Comparison of ENCODE assay signal across 9 cellular contexts in genomic region chr6:6825986-6826901, GRCh38.
A peak's percentile ranks its signal among the peaks of the same experiment; 100 is the strongest.
DNase-seq lines count a peak whose midpoint lies in the region; ATAC-seq and TF ChIP-seq lines count a peak whose summit lies in the region.
"Had no signal": no experiment of that assay in that cellular context is flagged by ENCODE, and none has a peak within 500 bp of the region (broad histone marks: within the 10 kb centered on the region; RNA-seq: fewer than 3 reads in every experiment).

No MANE protein-coding gene starts in this region.

- in situ Hi-C loops in GM23248 (cut with MboI), result no loop called here

- TF ChIP-seq CTCF in HFFc6 (IDR thresholded peaks at IDR 0.05), result no peak

- no peak overlapping the region for H3K27ac ChIP-seq in GM23248
- H3K27ac ChIP-seq: tibial artery had no signal

- ATAC-seq in GM18502 (IDR thresholded peaks at IDR 0.05; ENCODE audit: poor library complexity, unreplicated experiment), result peak; percentile 78
- peak; percentile 79 for ATAC-seq in activated CD8-positive, alpha-beta T cell treated with anti-CD3 and anti-CD28 coated beads, Interleukin-2, amount 10 ng/mL, durations not matched to agents 7 days and 5 days
- peak; percentile 79 for ATAC-seq in memory B cell (ENCODE audit: low read depth)

- H3K79me2 ChIP-seq in GM23248 (ENCODE audit: insufficient read depth), result no peaks in the 10 kb centered on the region

- peak; percentile 56 for DNase-seq in GM23248
- DNase-seq in MV-4-11 (lab: John Stamatoyannopoulos, UW), result peak; percentile 91
- peak; percentile 51 for DNase-seq in activated CD8-positive, alpha-beta T cell treated with anti-CD3 and anti-CD28 coated beads, Interleukin-2, amount 10 ng/mL, durations not matched to agents 7 days and 5 days
- DNase-seq in memory B cell (ENCODE audit: low spot score in 2 of 2), result no peak
- DNase-seq in HFFc6, result no peak
- DNase-seq in mesenteric fat pad (ENCODE audit: low spot score), result no peak
- no peak for DNase-seq in dedifferentiated amniotic fluid mesenchymal stem cell (ENCODE audit: extremely low spot score)

- no peaks in the 10 kb centered on the region for H3K36me3 Mint-ChIP-seq in activated CD8-positive, alpha-beta T cell treated with anti-CD3 and anti-CD28 coated beads, Interleukin-2, amount 10 ng/mL, durations not matched to agents 7 days and 5 days (ENCODE audit: low read depth)
- H3K36me3 Mint-ChIP-seq in memory B cell, result no peaks in the 10 kb centered on the region
- H3K36me3 Mint-ChIP-seq in HFFc6 (ENCODE audit: low read depth), result no peaks in the 10 kb centered on the region

- no peaks in the 10 kb centered on the region for H4K20me1 ChIP-seq in GM23248 (ENCODE audit: insufficient read depth)

- no peak overlapping the region for H3K4me3 ChIP-seq in GM23248
- H3K4me3 ChIP-seq: tibial artery had no signal

- no peaks in the 10 kb centered on the region for H3F3A ChIP-seq in GM23248 (ENCODE audit: insufficient read depth)

- peak overlapping the region; percentile 53 for H2AFZ ChIP-seq in GM23248

- H3K4me3 Mint-ChIP-seq in activated CD8-positive, alpha-beta T cell treated with anti-CD3 and anti-CD28 coated beads, Interleukin-2, amount 10 ng/mL, durations not matched to agents 7 days and 5 days, result no peak overlapping the region
- H3K4me3 Mint-ChIP-seq in memory B cell (no peak overlapping the region), HFFc6 (no peak overlapping the region)

- POLR2A ChIA-PET in activated CD8-positive, alpha-beta T cell treated with anti-CD3 and anti-CD28 coated beads, Interleukin-2, amount 10 ng/mL, durations not matched to agents 7 days and 5 days (lab: Charles Lee), result interaction anchor here (0.8 kb wide), 1 partner anchor 1674 kb away, joined by 3 read pairs; no protein-coding TSS in a partner anchor

- H3K27me3 ChIP-seq in GM23248 (replicated peaks; ENCODE audit: insufficient read depth), result 0 out of 2 replicates have a peak, but pooled peaks cover 9% of the 10 kb centered on the region

- WGBS in GM23248 (ENCODE audit: low coverage in 1 of 2, low lambda C conversion rate in 2 of 2, missing lambda C conversion rate in 2 of 2), 2 experiments, result 29 to 33% methylated on average over 19 of the region's 19 CpGs

- no peaks in the 10 kb centered on the region for H3K36me3 ChIP-seq in GM23248 (ENCODE audit: low read depth)
- H3K36me3 ChIP-seq: tibial artery had no signal

- no peak overlapping the region for H3K4me2 ChIP-seq in GM23248 (ENCODE audit: unreplicated experiment)

- peaks cover 15% of the 10 kb centered on the region for H3K27me3 Mint-ChIP-seq in activated CD8-positive, alpha-beta T cell treated with anti-CD3 and anti-CD28 coated beads, Interleukin-2, amount 10 ng/mL, durations not matched to agents 7 days and 5 days (ENCODE audit: low read depth)
- H3K27me3 Mint-ChIP-seq in memory B cell, result peaks cover 7% of the 10 kb centered on the region
- H3K27me3 Mint-ChIP-seq in HFFc6 (ENCODE audit: insufficient read depth), result no peaks in the 10 kb centered on the region; the same call in none of the 2 replicates

- H3K4me1 Mint-ChIP-seq in activated CD8-positive, alpha-beta T cell treated with anti-CD3 and anti-CD28 coated beads, Interleukin-2, amount 10 ng/mL, durations not matched to agents 7 days and 5 days (ENCODE audit: low read depth), result peaks cover 31% of the 10 kb centered on the region
- H3K4me1 Mint-ChIP-seq in memory B cell (peaks cover 17% of the 10 kb centered on the region), HFFc6 (ENCODE audit: low read depth) (no peaks in the 10 kb centered on the region)

- no peaks in the 10 kb centered on the region for H3K9me3 ChIP-seq in GM23248 (ENCODE audit: low read depth)
- H3K9me3 ChIP-seq: tibial artery had no signal

- CTCF ChIA-PET in activated CD8-positive, alpha-beta T cell treated with anti-CD3 and anti-CD28 coated beads, Interleukin-2, amount 10 ng/mL, durations not matched to agents 7 days and 5 days (lab: Charles Lee), result interaction anchor here (1.0 kb wide), 1 partner anchor 150 kb away, joined by 3 read pairs; no protein-coding TSS in a partner anchor

- H3K27ac Mint-ChIP-seq in activated CD8-positive, alpha-beta T cell treated with anti-CD3 and anti-CD28 coated beads, Interleukin-2, amount 10 ng/mL, durations not matched to agents 7 days and 5 days, result peak overlapping the region; percentile 11
- H3K27ac Mint-ChIP-seq in memory B cell (no peak overlapping the region), HFFc6 (no peak overlapping the region)

- H3K4me1 ChIP-seq in GM23248 (ENCODE audit: insufficient read depth), result no peaks in the 10 kb centered on the region
- H3K4me1 ChIP-seq: tibial artery had no signal

- H3K9ac ChIP-seq in GM23248, result no peak overlapping the region

- no peaks in the 10 kb centered on the region for H3K9me2 ChIP-seq in GM23248 (ENCODE audit: insufficient read depth)

- no peaks in the 10 kb centered on the region for H3K9me3 Mint-ChIP-seq in activated CD8-positive, alpha-beta T cell treated with anti-CD3 and anti-CD28 coated beads, Interleukin-2, amount 10 ng/mL, durations not matched to agents 7 days and 5 days (ENCODE audit: insufficient read depth)
- H3K9me3 Mint-ChIP-seq in memory B cell, result no peaks in the 10 kb centered on the region
- H3K9me3 Mint-ChIP-seq in HFFc6, result peaks cover 17% of the 10 kb centered on the region; the same call in 1 of the 2 replicates

Comparison
In these comparisons a context has a peak if more than half of its experiments do, and no peak if none do; other contexts are left out.
1. DNase-seq: peak in GM23248 (single experiment), MV-4-11 (single experiment) and activated CD8-positive, alpha-beta T cell treated with anti-CD3 and anti-CD28 coated beads, Interleukin-2, amount 10 ng/mL, durations not matched to agents 7 days and 5 days (single experiment); none in memory B cell (0 of 2), HFFc6 (single experiment), mesenteric fat pad (single experiment) and dedifferentiated amniotic fluid mesenchymal stem cell (single experiment).
2. Peak in every context shown above with its lines, with median percentiles within 50 percentile points of each other: ATAC-seq.